ENCODE assay signal across 22 cellular contexts in genomic region chrX:129161108-129161507, GRCh38.
"Had no signal": no experiment of that assay in that cellular context is flagged by ENCODE, and none has a peak within 500 bp of the region (broad histone marks: within the 10 kb centered on the region; RNA-seq: fewer than 3 reads in every experiment).

No MANE protein-coding gene starts in this region.

- H3K27me3 ChIP-seq: esophagus muscularis mucosa, gastrocnemius medialis, pancreas, thyroid gland had no signal

- H3K36me3 Mint-ChIP-seq: activated naive CD8-positive, alpha-beta T cell treated with anti-CD3 and anti-CD28 coated beads for 36 hours; natural killer cell treated with Interleukin-12 subunit alpha and Interleukin-12 subunit beta and Interleukin-15 and Interleukin-18, amount 100 ng/mL, for 72 hours had no signal

- H3K36me3 ChIP-seq: esophagus muscularis mucosa, gastrocnemius medialis, pancreas, thyroid gland had no signal

- H3K9me3 Mint-ChIP-seq: activated B cell treated with CpG ODN at 0.5 μM for 24 hours; natural killer cell treated with Interleukin-12 subunit alpha and Interleukin-12 subunit beta and Interleukin-15 and Interleukin-18, amount 100 ng/mL, for 72 hours; stimulated activated naive CD8-positive, alpha-beta T cell treated with anti-CD3 and anti-CD28 coated beads, Interleukin-15, Interleukin-2, amounts not matched to agents 100 ng/mL and 50 ng/mL, for 24 hours had no signal

- H3K27me3 Mint-ChIP-seq: activated B cell treated with CpG ODN at 0.5 μM for 24 hours; activated CD4-positive, alpha-beta T cell treated with anti-CD3 and anti-CD28 coated beads for 36 hours; stimulated activated naive CD8-positive, alpha-beta T cell treated with anti-CD3 and anti-CD28 coated beads, Interleukin-15, Interleukin-2, amounts not matched to agents 100 ng/mL and 50 ng/mL, for 24 hours had no signal

- DNase-seq: activated B cell treated with CpG ODN at 0.5 μM for 24 hours; activated CD4-positive, alpha-beta T cell treated with anti-CD3 and anti-CD28 coated beads for 36 hours; activated CD4-positive, alpha-beta T cell treated with anti-CD3 and anti-CD28 coated beads, Interleukin-2, amount 50 U/mL, for 48 hours; activated naive CD4-positive, alpha-beta T cell treated with Interleukin-2 at 50 U/mL for 16 hours; activated naive CD8-positive, alpha-beta T cell treated with anti-CD3 and anti-CD28 coated beads for 36 hours; activated T-cell treated with anti-CD3 and anti-CD28 coated beads, Interleukin-2, amount 50 U/mL, for 48 hours; central memory CD4-positive, alpha-beta T cell; dermis blood vessel endothelial cell; effector memory CD4-positive, alpha-beta T cell; gastrocnemius medialis; hippocampal formation; islet precursor cell; left cardiac atrium; pancreas; right cardiac atrium; stimulated activated CD4-positive, alpha-beta T cell treated with anti-CD3 and anti-CD28 coated beads, Interleukin-12 subunit alpha, Interleukin-12 subunit beta, amount 100 ng/mL, for 4 hours; substantia nigra; T1000; thyroid gland had no signal

- H3K4me3 ChIP-seq: esophagus muscularis mucosa, gastrocnemius medialis, pancreas, thyroid gland had no signal

- H3K27ac Mint-ChIP-seq: activated B cell treated with CpG ODN at 0.5 μM for 24 hours; activated CD4-positive, alpha-beta T cell treated with anti-CD3 and anti-CD28 coated beads for 36 hours; activated naive CD8-positive, alpha-beta T cell treated with anti-CD3 and anti-CD28 coated beads for 36 hours; natural killer cell treated with Interleukin-12 subunit alpha and Interleukin-12 subunit beta and Interleukin-15 and Interleukin-18, amount 100 ng/mL, for 72 hours; stimulated activated naive CD8-positive, alpha-beta T cell treated with anti-CD3 and anti-CD28 coated beads, Interleukin-15, Interleukin-2, amounts not matched to agents 100 ng/mL and 50 ng/mL, for 24 hours had no signal

- H3K9me3 ChIP-seq: esophagus muscularis mucosa, gastrocnemius medialis, pancreas, thyroid gland had no signal

- H3K27ac ChIP-seq: esophagus muscularis mucosa, gastrocnemius medialis, pancreas, thyroid gland had no signal

- H3K4me1 Mint-ChIP-seq: activated B cell treated with CpG ODN at 0.5 μM for 24 hours; activated CD4-positive, alpha-beta T cell treated with anti-CD3 and anti-CD28 coated beads for 36 hours; activated naive CD8-positive, alpha-beta T cell treated with anti-CD3 and anti-CD28 coated beads for 36 hours had no signal

- H3K4me3 Mint-ChIP-seq: activated B cell treated with CpG ODN at 0.5 μM for 24 hours; activated CD4-positive, alpha-beta T cell treated with anti-CD3 and anti-CD28 coated beads for 36 hours; activated naive CD8-positive, alpha-beta T cell treated with anti-CD3 and anti-CD28 coated beads for 36 hours; natural killer cell treated with Interleukin-12 subunit alpha and Interleukin-12 subunit beta and Interleukin-15 and Interleukin-18, amount 100 ng/mL, for 72 hours; stimulated activated naive CD8-positive, alpha-beta T cell treated with anti-CD3 and anti-CD28 coated beads, Interleukin-15, Interleukin-2, amounts not matched to agents 100 ng/mL and 50 ng/mL, for 24 hours had no signal

- H3K4me1 ChIP-seq: esophagus muscularis mucosa, gastrocnemius medialis, pancreas, thyroid gland had no signal

- ATAC-seq: activated CD4-positive, alpha-beta T cell treated with anti-CD3 and anti-CD28 coated beads for 36 hours; gastrocnemius medialis; left cardiac atrium; natural killer cell treated with Interleukin-12 subunit alpha and Interleukin-12 subunit beta and Interleukin-15 and Interleukin-18, amount 100 ng/mL, for 72 hours; pancreas; right cardiac atrium had no signal
